Comparison of ENCODE assay signal across 18 cellular contexts in genomic region chr20:49766979-49767419, GRCh38. TPM values are rescaled to one million over a fixed set of nuclear protein-coding genes. Genes with fewer than 3 reads are reported as not detected.
DNase-seq lines count a peak whose midpoint lies in the region; ATAC-seq, FAIRE-seq and TF ChIP-seq lines count a peak whose summit lies in the region.
"Had no signal": no experiment of that assay in that cellular context is flagged by ENCODE, and none has a peak within 500 bp of the region (broad histone marks: within the 10 kb centered on the region; RNA-seq: fewer than 3 reads in every experiment).

No MANE protein-coding gene starts in this region.

- TF ChIP-seq CTCF in DND-41 (IDR thresholded peaks at IDR 0.05; ENCODE audit: borderline replicate concordance, extremely low read depth, low read length, poor library complexity, severe bottlenecking): no peak
- no peak for TF ChIP-seq CTCF in WTC11 (IDR thresholded peaks at IDR 0.05)
- no peak for TF ChIP-seq CTCF in pancreas (IDR thresholded peaks at IDR 0.05)

- H3K27ac ChIP-seq in BLaER1: no peak overlapping the region
- H3K27ac ChIP-seq in DND-41 (ENCODE audit: low read length): no peak overlapping the region
- H3K27ac ChIP-seq in pancreas: peak overlapping the region in 2 of 4 donors; percentile 65 to 79
- H3K27ac ChIP-seq: tibial artery, VCaP had no signal

- peak overlapping the region; percentile 92 for H3K27ac Mint-ChIP-seq in WTC11
- H3K27ac Mint-ChIP-seq in T-cell: no peak overlapping the region
- H3K27ac Mint-ChIP-seq: activated naive CD4-positive, alpha-beta T cell treated with anti-CD3 and anti-CD28 coated beads, Interleukin-2, amount 50 U/mL, for 24 hours had no signal

- H3K79me2 ChIP-seq in DND-41 (ENCODE audit: insufficient read depth, low read length): no peaks in the 10 kb centered on the region

- peaks cover 20% of the 10 kb centered on the region for H3K9me3 Mint-ChIP-seq in WTC11
- no peaks in the 10 kb centered on the region for H3K9me3 Mint-ChIP-seq in T-cell
- H3K9me3 Mint-ChIP-seq: activated naive CD4-positive, alpha-beta T cell treated with anti-CD3 and anti-CD28 coated beads, Interleukin-2, amount 50 U/mL, for 24 hours had no signal

- no peak for FAIRE-seq in pancreas (lab: Jason Lieb, UNC)

- no peak overlapping the region for H2AFZ ChIP-seq in DND-41 (ENCODE audit: low read depth, low read length)

- H3K4me1 ChIP-seq in BLaER1 (peaks cover 54% of the 10 kb centered on the region), DND-41 (ENCODE audit: insufficient read depth, low read length) (peaks cover 44% of the 10 kb centered on the region), pancreas (peaks cover 0 to 5% (median 0%) of the 10 kb centered on the region in 3 donors)

- peaks cover 8% of the 10 kb centered on the region for H3K27me3 Mint-ChIP-seq in WTC11 (ENCODE audit: low read depth)
- peaks cover 46 to 72% of the 10 kb centered on the region in 2 donors for H3K27me3 Mint-ChIP-seq in T-cell

- H3K27me3 ChIP-seq in BLaER1 (peaks cover 13% of the 10 kb centered on the region; the same call in 1 of the 2 replicates), DND-41 (ENCODE audit: insufficient read depth, low read length, poor library complexity) (peaks cover 41% of the 10 kb centered on the region), pancreas (no peaks in the 10 kb centered on the region)
- H3K27me3 ChIP-seq: tibial artery had no signal

- H3K9ac ChIP-seq in BLaER1: no peak overlapping the region
- no peak overlapping the region for H3K9ac ChIP-seq in DND-41 (ENCODE audit: low read depth, low read length)

- peak overlapping the region; percentile 14; the same call in 1 of the 2 replicates for H3K4me3 Mint-ChIP-seq in WTC11
- peak overlapping the region in 1 of 3 donors; percentile 31 for H3K4me3 Mint-ChIP-seq in T-cell
- H3K4me3 Mint-ChIP-seq: activated naive CD4-positive, alpha-beta T cell treated with anti-CD3 and anti-CD28 coated beads, Interleukin-2, amount 50 U/mL, for 24 hours had no signal

- H4K20me1 ChIP-seq in BLaER1 (no peaks in the 10 kb centered on the region; the same call in 1 of the 2 replicates), DND-41 (ENCODE audit: insufficient read depth, low read length) (peaks cover 46% of the 10 kb centered on the region)

- no peaks in the 10 kb centered on the region for H3K9me3 ChIP-seq in BLaER1
- no peaks in the 10 kb centered on the region for H3K9me3 ChIP-seq in DND-41 (ENCODE audit: insufficient read depth, low read length, severe bottlenecking)
- H3K9me3 ChIP-seq in pancreas: no peaks in the 10 kb centered on the region
- H3K9me3 ChIP-seq: tibial artery had no signal

- H3K4me3 ChIP-seq in BLaER1 (no peak overlapping the region), DND-41 (ENCODE audit: low read depth in 1 of 2, low read length in 2 of 2) (no peak overlapping the region), pancreas (no peak overlapping the region)
- H3K4me3 ChIP-seq: tibial artery had no signal

- H3K36me3 ChIP-seq in BLaER1: no peaks in the 10 kb centered on the region
- no peaks in the 10 kb centered on the region for H3K36me3 ChIP-seq in DND-41 (ENCODE audit: insufficient read depth, low read length)
- H3K36me3 ChIP-seq in pancreas: no peaks in the 10 kb centered on the region
- H3K36me3 ChIP-seq: tibial artery had no signal

- H3K36me3 Mint-ChIP-seq in WTC11 (peaks cover 18% of the 10 kb centered on the region), T-cell (no peaks in the 10 kb centered on the region)
- H3K36me3 Mint-ChIP-seq: activated naive CD4-positive, alpha-beta T cell treated with anti-CD3 and anti-CD28 coated beads, Interleukin-2, amount 50 U/mL, for 24 hours had no signal

- H3K4me2 ChIP-seq in BLaER1: peak overlapping the region; percentile 81
- H3K4me2 ChIP-seq in DND-41 (ENCODE audit: insufficient read depth, low read length): no peak overlapping the region

- POLR2A ChIA-PET in WTC11 (lab: Charles Lee): no interaction called here
- POLR2A ChIA-PET in T-cell (lab: Charles Lee): no interaction called here

- DNase-seq in DND-41 (peak; percentile 29), WTC11 (ENCODE audit: low spot score) (no peak), kidney tubule cell (ENCODE audit: low spot score) (peak; percentile 14), T-cell (no peak), pancreas (no peak)
- no peak for DNase-seq in stimulated activated CD4-positive, alpha-beta T cell treated with anti-CD3 and anti-CD28 coated beads, Interleukin-12 subunit alpha, Interleukin-12 subunit beta, amount 100 ng/mL, for 4 hours
- DNase-seq: activated CD8-positive, alpha-beta memory T cell treated with anti-CD3 and anti-CD28 coated beads, Interleukin-2, amount 50 U/mL, for 48 hours; DMS79 treated with DMSO at 0.1 percent for 48 hours; effector CD8-positive, alpha-beta T cell; naive thymus-derived CD4-positive, alpha-beta T cell; NCI-H1694 treated with DMSO at 0.1 percent for 48 hours; NCI-H524; tibial artery had no signal

- intact Hi-C loops in pancreas (cut with DNase I): no loop called here

- WGBS in pancreas, 2 donors: 87 to 92% methylated on average over 3 of the region's 3 CpGs

- ATAC-seq in DND-41 (ENCODE audit: insufficient read depth, low read depth): no peak
- ATAC-seq in WTC11: no peak
- ATAC-seq in T-cell (replicated peaks in 1 of 4): no peak
- ATAC-seq in HG02973 (IDR thresholded peaks at IDR 0.05; ENCODE audit: unreplicated experiment): no peak
- ATAC-seq in pancreas: no peak
- ATAC-seq: naive thymus-derived CD4-positive, alpha-beta T cell; SK-N-SH treated with all-trans-retinoic acid at 6 μM for 48 hours had no signal

- CTCF ChIA-PET in WTC11 (lab: Charles Lee) (interaction anchor here (1.4 kb wide), 1 partner anchor 46 kb away, joined by 3 read pairs; the partner anchor contains the start of gene SLC9A8), T-cell (lab: Charles Lee) (no interaction called here)

- peaks cover 65% of the 10 kb centered on the region for H3K4me1 Mint-ChIP-seq in WTC11
- peaks cover 20 to 34% (median 29%) of the 10 kb centered on the region in 3 donors for H3K4me1 Mint-ChIP-seq in T-cell

TF ChIP-seq in WTC11, 78 proteins besides CTCF, POLR2A, EP300 and RAD21:
- TF ChIP-seq MAX (CRISPR knock-in tag; IDR thresholded peaks at IDR 0.05) (no peak), NFYB (CRISPR knock-in tag; conservative IDR thresholded peaks at IDR 0.05; ENCODE audit: low read depth) (peak; percentile 55), ZNF317 (CRISPR knock-in tag; IDR thresholded peaks at IDR 0.05; ENCODE audit: borderline replicate concordance, low read depth) (no peak)

RNA-seq across cellular contexts. Expression of gene SLC9A8, which starts 45.6 kb away (rescaled TPM):
- 6.3 to 6.5 TPM (median 6.5 TPM) in 3 replicates for total RNA-seq in WTC11 (2021)
- 10 to 100 TPM; 22.2 to 34.2 (median 25.6) TPM for total RNA-seq in T-cell
- total RNA-seq in pancreas: 1 to 10 TPM; 4.8 to 8.1 (median 5.9) TPM
- 1 to 10 TPM; 9.9 TPM for polyA plus RNA-seq in pancreas

RNA-seq across cellular contexts. Expression of gene B4GALT5, which starts 53.3 kb away (rescaled TPM):
- total RNA-seq in WTC11 (2021) (62.4 to 71.5 TPM (median 69.4 TPM) in 3 replicates), T-cell (10 to 100 TPM in 2 of 5 donors, 1 to 10 TPM in 3; 4.6 to 11.9 (median 9.2) TPM), pancreas (10 to 100 TPM in 3 of 6 donors, 1 to 10 TPM in 3; 7.4 to 28.2 (median 9.6) TPM)
- polyA plus RNA-seq in pancreas: 1 to 10 TPM; 5.1 to 7.7 TPM

Comparison
In these comparisons a context has a peak if more than half of its experiments do, and no peak if none do; other contexts are left out.
1. DNase-seq: peak in DND-41 (single experiment) and kidney tubule cell (single experiment); none in WTC11 (single experiment), T-cell (0 of 34), stimulated activated CD4-positive, alpha-beta T cell treated with anti-CD3 and anti-CD28 coated beads, Interleukin-12 subunit alpha, Interleukin-12 subunit beta, amount 100 ng/mL, for 4 hours (single experiment) and pancreas (0 of 6).